26 cellular contexts compared by ENCODE assay signal in genomic region chr2:179974743-179975142, GRCh38. TPM values are rescaled to one million over a fixed set of nuclear protein-coding genes. Genes with fewer than 3 reads are reported as not detected.
DNase-seq lines count a peak whose midpoint lies in the region; TF ChIP-seq lines count a peak whose summit lies in the region.
"Had no signal": no experiment of that assay in that cellular context is flagged by ENCODE, and none has a peak within 500 bp of the region (broad histone marks: within the 10 kb centered on the region; RNA-seq: fewer than 3 reads in every experiment).

No MANE protein-coding gene starts in this region.

- H3K36me3 ChIP-seq in adipocyte (ENCODE audit: control insufficient read depth, insufficient read depth, low read length, severe bottlenecking) (peaks cover 55% of the 10 kb centered on the region), smooth muscle cell (ENCODE audit: low read depth) (peaks cover 21% of the 10 kb centered on the region)

- H3F3A ChIP-seq in smooth muscle cell (ENCODE audit: low read depth), result no peaks in the 10 kb centered on the region

- H3K4me1 ChIP-seq in adipocyte (ENCODE audit: control insufficient read depth, insufficient read depth, low read length), result no peaks in the 10 kb centered on the region
- no peaks in the 10 kb centered on the region for H3K4me1 ChIP-seq in smooth muscle cell (ENCODE audit: low read depth)
- H3K4me1 ChIP-seq: parathyroid adenoma, right lobe of liver, vagina had no signal

- no peak overlapping the region for H2AFZ ChIP-seq in smooth muscle cell (ENCODE audit: low read depth)
- H2AFZ ChIP-seq: GM23338, parathyroid adenoma had no signal

- no peak overlapping the region for H3K4me3 ChIP-seq in adipocyte (ENCODE audit: low read length)
- H3K4me3 ChIP-seq in smooth muscle cell, result no peak overlapping the region
- H3K4me3 ChIP-seq: GM23338, right lobe of liver, thoracic aorta, vagina had no signal

- H4K20me1 ChIP-seq in smooth muscle cell (ENCODE audit: low read depth), result peaks cover 12% of the 10 kb centered on the region

- no peak overlapping the region for H3K4me2 ChIP-seq in smooth muscle cell
- H3K4me2 ChIP-seq: GM23338 had no signal

- TF ChIP-seq CTCF in smooth muscle cell (IDR thresholded peaks at IDR 0.05; ENCODE audit: borderline replicate concordance, insufficient read depth, poor library complexity, severe bottlenecking), result no peak

- H3K79me2 ChIP-seq in smooth muscle cell (ENCODE audit: low read depth), result no peaks in the 10 kb centered on the region
- H3K79me2 ChIP-seq: parathyroid adenoma had no signal

- H3K27ac ChIP-seq in smooth muscle cell (ENCODE audit: low read depth), result peak overlapping the region; percentile 68
- H3K27ac ChIP-seq: 22Rv1, parathyroid adenoma, right lobe of liver, thoracic aorta, vagina had no signal

- DNase-seq in NCI-H2029 (lab: John Stamatoyannopoulos, UW) (peak; percentile 2), NCI-H2029 treated with DMSO at 0.1 percent for 48 hours (lab: John Stamatoyannopoulos, UW) (no peak), adipocyte (ENCODE audit: low read depth) (peak; percentile 83), fibroblast of peridontal ligament (ENCODE audit: extremely low read depth) (peak; percentile 31), smooth muscle cell (lab: John Stamatoyannopoulos, UW; ENCODE audit: unreplicated experiment) (no peak), NCI-H1417 (lab: John Stamatoyannopoulos, UW) (no peak), hippocampal formation (lab: John Stamatoyannopoulos, UW) (no peak), A172 (ENCODE audit: low spot score) (no peak)
- DNase-seq: activated CD8-positive, alpha-beta memory T cell treated with anti-CD3 and anti-CD28 coated beads for 24 hours; activated gamma-delta T cell; CD4-positive, CD25-positive, alpha-beta regulatory T cell; effector memory CD4-positive, alpha-beta T cell; erythroblast; Karpas-422; left cardiac atrium; NCI-H1694 treated with DMSO at 0.1 percent for 48 hours; NCI-H345; right lobe of liver; Right ventricle myocardium superior; stimulated activated CD4-positive, alpha-beta T cell treated with anti-CD3 and anti-CD28 coated beads, Interleukin-15, amount 100 ng/mL, for 24 hours; stimulated activated naive CD8-positive, alpha-beta T cell treated with anti-CD3 and anti-CD28 coated beads, Interleukin-15, Interleukin-2, amounts not matched to agents 100 U/mL and 50 U/mL, for 24 hours had no signal

- no peak overlapping the region for H3K9ac ChIP-seq in adipocyte (ENCODE audit: low read length)
- H3K9ac ChIP-seq in smooth muscle cell (ENCODE audit: low read depth), result no peak overlapping the region
- H3K9ac ChIP-seq: parathyroid adenoma had no signal

- H3K9me3 ChIP-seq in adipocyte (ENCODE audit: control insufficient read depth, low read length) (no peaks in the 10 kb centered on the region), smooth muscle cell (replicated peaks; ENCODE audit: low read depth) (no peaks in the 10 kb centered on the region)
- H3K9me3 ChIP-seq: right lobe of liver, thoracic aorta, vagina had no signal

- 75% methylated on average over 5 of the region's 5 CpGs for WGBS in smooth muscle cell (ENCODE audit: low lambda C conversion rate)

- H3K27me3 ChIP-seq in adipocyte (replicated peaks; ENCODE audit: control insufficient read depth, insufficient read depth, low read length) (no peaks in the 10 kb centered on the region), smooth muscle cell (ENCODE audit: low read depth) (no peaks in the 10 kb centered on the region)
- H3K27me3 ChIP-seq: right lobe of liver, vagina had no signal

RNA-seq across cellular contexts. Expression of gene CWC22, which starts 32.4 kb away (rescaled TPM):
- total RNA-seq in smooth muscle cell, result 17.3 and 23.6 TPM in 2 replicates
- 16.5 and 18.1 TPM in 2 replicates for polyA plus RNA-seq in smooth muscle cell
- total RNA-seq in A172 (2014; rRNA removed; shearing (Covaris generic)), result 24.3 and 28.0 TPM in 2 replicates

Comparison
In these comparisons a context has a peak if more than half of its experiments do, and no peak if none do; other contexts are left out.
1. DNase-seq: peak in NCI-H2029 (single experiment), adipocyte (single experiment) and fibroblast of peridontal ligament (single experiment); none in NCI-H2029 treated with DMSO at 0.1 percent for 48 hours (single experiment), smooth muscle cell (single experiment), NCI-H1417 (0 of 3), hippocampal formation (0 of 2) and A172 (single experiment).